ENCODE assay signal across 1 cellular context in the genomic region with DNA sequence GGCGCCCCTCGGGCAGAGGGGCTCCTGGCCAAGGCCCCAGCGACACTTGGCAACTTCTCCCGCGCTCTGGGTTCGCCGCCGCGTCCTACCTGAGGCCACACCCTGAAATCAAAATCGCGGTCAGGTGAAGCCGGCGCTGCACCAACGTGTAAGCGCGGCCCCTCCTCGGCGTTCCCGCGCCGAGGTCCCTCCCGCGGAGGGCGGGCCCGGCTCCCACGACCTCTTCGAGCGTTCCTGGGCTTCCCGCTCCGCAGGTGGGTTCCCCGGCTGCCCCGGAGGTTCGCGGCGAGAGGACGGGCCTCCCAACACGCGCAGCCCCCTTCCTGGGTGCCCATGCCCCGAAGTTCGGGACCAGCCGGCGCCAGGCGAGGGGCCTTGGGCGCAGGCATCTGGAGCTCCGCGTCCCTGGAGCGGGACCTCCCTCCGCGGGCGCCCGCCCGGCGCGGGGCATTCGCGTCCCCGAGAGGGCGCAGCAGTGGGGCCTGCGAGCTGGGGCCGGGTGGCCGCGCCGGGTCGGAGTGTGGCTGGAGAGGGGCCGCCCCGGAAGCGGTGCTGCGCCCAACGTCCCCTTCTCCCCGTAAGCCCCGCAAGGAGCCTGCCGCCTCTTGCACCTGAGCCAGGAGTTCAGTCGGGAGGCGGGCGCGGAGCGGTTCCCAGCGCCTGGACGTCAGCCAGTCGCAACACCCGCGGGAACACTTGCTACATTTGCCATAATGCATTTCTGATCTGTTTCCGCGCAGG.
TF ChIP-seq lines count a peak whose summit lies in the region.

No MANE protein-coding gene starts in this region.

TF ChIP-seq in A549, 52 proteins besides CTCF, POLR2A, EP300 and RAD21 (continued from another document):
- no peak for TF ChIP-seq NPAS2 (CRISPR knock-in tag; IDR thresholded peaks at IDR 0.05; ENCODE audit: borderline replicate concordance)
- no peak for TF ChIP-seq HOXB5 (CRISPR knock-in tag; IDR thresholded peaks at IDR 0.05)
- no peak for TF ChIP-seq HOXA7 (CRISPR knock-in tag; IDR thresholded peaks at IDR 0.05)
- TF ChIP-seq FOSB (CRISPR knock-in tag; IDR thresholded peaks at IDR 0.05) = no peak
- TF ChIP-seq HES2 (IDR thresholded peaks at IDR 0.05) = no peak
- TF ChIP-seq TFCP2L1 (CRISPR knock-in tag; IDR thresholded peaks at IDR 0.05) = no peak
- TF ChIP-seq CBX8 (IDR thresholded peaks at IDR 0.05) = no peak
- no peak for TF ChIP-seq MAZ (IDR thresholded peaks at IDR 0.05; ENCODE audit: borderline replicate concordance, low read depth, low read length)
